In genomic region chr12:89649820-89650219, GRCh38 we compare ENCODE assay signal across 19 cellular contexts.
"Had no signal": no experiment of that assay in that cellular context is flagged by ENCODE, and none has a peak within 500 bp of the region (broad histone marks: within the 10 kb centered on the region; RNA-seq: fewer than 3 reads in every experiment).

No MANE protein-coding gene starts in this region.

- H3K4me3 ChIP-seq: SJSA1, SK-N-MC had no signal

- H3K4me1 ChIP-seq: SJSA1 had no signal

- H3K27ac ChIP-seq: SJSA1, SK-N-MC had no signal

- FAIRE-seq: RCC 7860 had no signal

- H3K27me3 ChIP-seq: SJSA1 had no signal

- DNase-seq: Kasumi-1, KG1, MM.1S, NCI-H1092 treated with DMSO at 0.1 percent for 48 hours, NCI-H1436, NCI-H187, NCI-H2029, NCI-H2171 treated with DMSO at 0.1 percent for 48 hours, NCI-H446, NCI-H510A, NCI-H524 treated with DMSO at 0.1 percent for 48 hours, NCI-H69, NCI-H774, Right ventricle myocardium superior, RPMI8226, SIG-M5 had no signal

- H3K9me3 ChIP-seq: SJSA1 had no signal
